16 cellular contexts compared by ENCODE assay signal in the genomic region with DNA sequence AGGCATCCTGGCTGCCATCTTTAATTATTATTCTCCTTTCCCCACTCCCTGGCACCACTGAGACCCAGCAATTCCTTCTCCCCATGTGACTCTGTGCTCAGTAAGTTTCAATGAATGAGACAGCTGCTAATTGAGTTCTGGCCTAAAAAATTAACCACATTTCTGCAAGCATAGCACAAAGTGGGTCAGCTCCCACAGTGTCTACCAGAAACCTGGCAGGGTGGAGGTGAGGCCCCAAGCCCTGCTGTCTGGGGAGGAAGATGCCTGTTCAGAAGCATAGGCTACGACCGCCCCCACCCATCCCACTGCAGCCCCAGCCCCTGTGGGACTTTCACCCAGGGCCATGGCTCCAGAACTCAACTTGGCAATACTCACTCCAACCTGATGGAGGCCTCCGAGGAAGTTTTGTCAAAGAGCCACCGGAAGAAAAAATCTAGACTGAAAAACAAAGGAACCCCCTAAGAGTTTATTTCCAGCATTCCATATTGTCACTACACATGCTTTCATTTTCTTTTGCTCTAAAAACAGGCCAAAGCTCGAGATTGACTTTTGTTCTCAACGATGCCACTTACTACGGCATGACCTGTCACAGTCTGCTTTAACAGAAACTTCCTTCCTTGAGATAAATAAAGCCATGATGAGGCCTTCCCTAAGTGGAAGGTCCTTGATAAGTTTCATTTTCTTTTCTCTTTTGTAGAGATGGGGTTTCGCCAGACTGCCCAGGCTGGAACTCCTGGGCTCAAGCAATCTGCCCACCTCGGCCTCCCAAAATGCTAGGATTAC. TPM values are rescaled to one million over a fixed set of nuclear protein-coding genes. Genes with fewer than 3 reads are reported as not detected.
DNase-seq lines count a peak whose midpoint lies in the region; ATAC-seq and TF ChIP-seq lines count a peak whose summit lies in the region.
"Had no signal": no experiment of that assay in that cellular context is flagged by ENCODE, and none has a peak within 500 bp of the region (broad histone marks: within the 10 kb centered on the region; RNA-seq: fewer than 3 reads in every experiment).

No MANE protein-coding gene starts in this region.

- H3K27me3 ChIP-seq in thymus (ENCODE audit: control insufficient read depth, insufficient read depth): no peaks in the 10 kb centered on the region

- peak overlapping the region; percentile 11 for H3K27ac ChIP-seq in thymus (ENCODE audit: low read depth)

- ATAC-seq in T-helper 17 cell (peak; percentile 75), GM18867 (IDR thresholded peaks at IDR 0.05; ENCODE audit: unreplicated experiment) (no peak), HG03139 (IDR thresholded peaks at IDR 0.05; ENCODE audit: unreplicated experiment) (no peak)
- ATAC-seq: activated T-cell treated with anti-CD3 and anti-CD28 coated beads, Interleukin-2, amount 50 U/mL, for 4 hours had no signal

- 75% methylated on average over 9 of the region's 9 CpGs for WGBS in thymus

- no peak overlapping the region for H3K4me3 Mint-ChIP-seq in activated naive CD4-positive, alpha-beta T cell treated with anti-CD3 and anti-CD28 coated beads, Interleukin-2, amount 50 U/mL, for 24 hours
- H3K4me3 Mint-ChIP-seq in T-helper 17 cell (no peak overlapping the region), endothelial cell (ENCODE audit: unreplicated experiment) (no peak overlapping the region)
- H3K4me3 Mint-ChIP-seq: activated T-cell treated with anti-CD3 and anti-CD28 coated beads, Interleukin-2, amount 50 U/mL, for 4 hours had no signal

- peaks cover 68% of the 10 kb centered on the region for H3K36me3 ChIP-seq in thymus (ENCODE audit: control insufficient read depth, insufficient read depth)

- H3K9me3 ChIP-seq in T-helper 17 cell (ENCODE audit: control insufficient read depth, low read length, poor library complexity, severe bottlenecking) (no peaks in the 10 kb centered on the region), thymus (ENCODE audit: control insufficient read depth) (no peaks in the 10 kb centered on the region)

- H3K9me3 Mint-ChIP-seq in activated naive CD4-positive, alpha-beta T cell treated with anti-CD3 and anti-CD28 coated beads, Interleukin-2, amount 50 U/mL, for 24 hours: no peaks in the 10 kb centered on the region
- no peaks in the 10 kb centered on the region for H3K9me3 Mint-ChIP-seq in endothelial cell (ENCODE audit: unreplicated experiment)
- H3K9me3 Mint-ChIP-seq: activated T-cell treated with anti-CD3 and anti-CD28 coated beads, Interleukin-2, amount 50 U/mL, for 4 hours had no signal

- peak overlapping the region; percentile 60 for H3K27ac Mint-ChIP-seq in activated naive CD4-positive, alpha-beta T cell treated with anti-CD3 and anti-CD28 coated beads, Interleukin-2, amount 50 U/mL, for 24 hours
- H3K27ac Mint-ChIP-seq in T-helper 17 cell (peak overlapping the region; percentile 90), endothelial cell (ENCODE audit: unreplicated experiment) (no peak overlapping the region)

- peaks cover 39% of the 10 kb centered on the region for H3K4me1 Mint-ChIP-seq in activated naive CD4-positive, alpha-beta T cell treated with anti-CD3 and anti-CD28 coated beads, Interleukin-2, amount 50 U/mL, for 24 hours
- peaks cover 41% of the 10 kb centered on the region for H3K4me1 Mint-ChIP-seq in T-helper 17 cell
- H3K4me1 Mint-ChIP-seq in endothelial cell (ENCODE audit: unreplicated experiment): no peaks in the 10 kb centered on the region

- peak; percentile 24 for TF ChIP-seq CTCF in endothelial cell (IDR thresholded peaks at IDR 0.05; ENCODE audit: unreplicated experiment)

- no peaks in the 10 kb centered on the region for H3K4me1 ChIP-seq in thymus (ENCODE audit: control insufficient read depth, insufficient read depth, low read length)

- no peak for DNase-seq in activated naive CD4-positive, alpha-beta T cell treated with anti-CD3 and anti-CD28 coated beads, Interleukin-2, amount 50 U/mL, for 16 hours
- no peak for DNase-seq in T-helper 17 cell
- DNase-seq in endothelial cell (ENCODE audit: low spot score): no peak
- DNase-seq in glomerular visceral epithelial cell (ENCODE audit: extremely low spot score): no peak
- DNase-seq: activated CD4-positive, alpha-beta T cell treated with anti-CD3 and anti-CD28 coated beads for 4 hours; activated T-cell treated with anti-CD3 and anti-CD28 coated beads, Interleukin-2, amount 50 U/mL, for 4 hours; DMS53; midbrain; NCI-H1092; NCI-H345 had no signal

- H3K36me3 Mint-ChIP-seq in activated naive CD4-positive, alpha-beta T cell treated with anti-CD3 and anti-CD28 coated beads, Interleukin-2, amount 50 U/mL, for 24 hours: peaks cover 20% of the 10 kb centered on the region
- peaks cover 14% of the 10 kb centered on the region for H3K36me3 Mint-ChIP-seq in T-helper 17 cell (ENCODE audit: low read depth)
- peaks cover 45% of the 10 kb centered on the region for H3K36me3 Mint-ChIP-seq in endothelial cell (ENCODE audit: low read depth, unreplicated experiment)

- H3K27me3 Mint-ChIP-seq in activated naive CD4-positive, alpha-beta T cell treated with anti-CD3 and anti-CD28 coated beads, Interleukin-2, amount 50 U/mL, for 24 hours: no peaks in the 10 kb centered on the region
- H3K27me3 Mint-ChIP-seq in T-helper 17 cell (no peaks in the 10 kb centered on the region), endothelial cell (ENCODE audit: unreplicated experiment) (no peaks in the 10 kb centered on the region)

- H3K4me3 ChIP-seq in thymus (ENCODE audit: low read length): no peak overlapping the region
- H3K4me3 ChIP-seq: smooth muscle cell had no signal

RNA-seq across cellular contexts. Expression of a gene that starts 26.5 kb away (rescaled TPM):
- total RNA-seq in T-helper 17 cell (100 to 1,000 TPM; 269 to 280 TPM), endothelial cell (ENCODE audit: unreplicated experiment) (79.9 TPM)
- polyA plus RNA-seq in thymus: 38.8 TPM

RNA-seq across cellular contexts. Expression of a gene that starts 33.3 kb away (rescaled TPM):
- total RNA-seq in T-helper 17 cell (under 1 TPM in 1 of 2 donors, not detected in 1; 0.68 TPM), endothelial cell (ENCODE audit: unreplicated experiment) (0.28 TPM)
- 1.2 TPM for polyA plus RNA-seq in thymus
- total RNA-seq: osteoblast, smooth muscle cell had no signal
- polyA plus RNA-seq: smooth muscle cell had no signal

RNA-seq across cellular contexts. Expression of a gene that starts 45.8 kb away (rescaled TPM):
- total RNA-seq in T-helper 17 cell (1 to 10 TPM in 1 of 2 donors, under 1 TPM in 1; 0.94 to 1.3 TPM), endothelial cell (ENCODE audit: unreplicated experiment) (45.0 TPM)
- 13.3 TPM for polyA plus RNA-seq in thymus

Comparison
In these comparisons a context has a peak if more than half of its experiments do, and no peak if none do; other contexts are left out.
1. RNA of a gene that starts 45.8 kb away (total RNA-seq): 45.0 TPM in endothelial cell (single experiment); 0.94 to 1.3 TPM in T-helper 17 cell; every median in the first group is over 10 times any median in the second.